Comparison of ENCODE assay signal across 19 cellular contexts in the genomic region with DNA sequence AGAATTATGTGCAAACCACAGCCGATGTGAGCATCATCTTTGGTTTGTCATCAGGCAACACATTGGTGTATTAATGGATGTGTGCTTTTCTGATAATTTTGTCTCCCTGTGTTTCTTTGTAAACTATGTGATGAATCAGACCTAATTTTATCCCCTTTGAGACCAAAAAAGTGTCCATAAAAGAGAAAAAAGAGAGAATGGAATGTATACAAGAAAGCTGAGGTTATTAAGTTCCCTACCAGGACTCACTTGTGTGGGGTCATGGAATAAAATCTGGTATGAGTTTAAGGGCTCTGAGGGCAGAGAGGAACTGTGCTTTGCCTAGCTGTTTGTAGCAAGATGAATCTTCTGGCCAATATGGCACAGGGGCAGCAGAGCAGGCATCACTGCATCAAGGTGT.
A peak's percentile ranks its signal among the peaks of the same experiment; 100 is the strongest.
DNase-seq lines count a peak whose midpoint lies in the region; ATAC-seq and TF ChIP-seq lines count a peak whose summit lies in the region.
"Had no signal": no experiment of that assay in that cellular context is flagged by ENCODE, and none has a peak within 500 bp of the region (broad histone marks: within the 10 kb centered on the region; RNA-seq: fewer than 3 reads in every experiment).

No MANE protein-coding gene starts in this region.

- no peak overlapping the region for H4K91ac ChIP-seq in mesenchymal stem cell (ENCODE audit: low read length)

- no peak overlapping the region for H3K14ac ChIP-seq in mesenchymal stem cell (ENCODE audit: low read length in 2 of 2)

- no peak overlapping the region for H3K4me3 ChIP-seq in OCI-LY3 (ENCODE audit: low read length)
- no peak overlapping the region for H3K4me3 ChIP-seq in mesenchymal stem cell (ENCODE audit: insufficient read depth in 1 of 2, low read depth in 1 of 2, low read length in 2 of 2)
- H3K4me3 ChIP-seq: A549; BLaER1 treated with 17β-estradiol and CSF1 and Interleukin-3, amounts not matched to agents 10 nM and 100 nM; GM12878 had no signal

- no peaks in the 10 kb centered on the region for H3K79me1 ChIP-seq in mesenchymal stem cell (replicated peaks; ENCODE audit: low read length, poor library complexity, severe bottlenecking)

- no peak overlapping the region for H3K23ac ChIP-seq in mesenchymal stem cell (ENCODE audit: low read length in 2 of 2)

- H3K4me1 Mint-ChIP-seq in activated naive CD8-positive, alpha-beta T cell treated with anti-CD3 and anti-CD28 coated beads, Interleukin-2, amount 50 U/mL, for 24 hours = no peaks in the 10 kb centered on the region
- H3K4me1 Mint-ChIP-seq: B cell had no signal

- no peaks in the 10 kb centered on the region for H4K20me1 ChIP-seq in OCI-LY3 (ENCODE audit: insufficient read depth, low read length)
- H4K20me1 ChIP-seq: BLaER1 treated with 17β-estradiol and CSF1 and Interleukin-3, amounts not matched to agents 10 nM and 100 nM had no signal

- H3K9ac ChIP-seq in OCI-LY3 (ENCODE audit: low read length) (no peak overlapping the region), mesenchymal stem cell (ENCODE audit: low read length) (no peak overlapping the region)
- H3K9ac ChIP-seq: BLaER1 treated with 17β-estradiol and CSF1 and Interleukin-3, amounts not matched to agents 10 nM and 100 nM had no signal

- H2AFZ ChIP-seq in OCI-LY3 (ENCODE audit: low read depth, low read length) (0 out of 2 replicates have a peak overlapping the region, but pooled peaks have one; percentile 10), mesenchymal stem cell (ENCODE audit: low read depth, low read length) (no peak overlapping the region)

- H3K18ac ChIP-seq in mesenchymal stem cell (ENCODE audit: low read depth in 1 of 2, low read length in 2 of 2) = peak overlapping the region in 1 of 2 experiments; percentile 48

- WGBS in mesenchymal stem cell = 33% methylated on average over 1 of the region's 1 CpG

- no peak for TF ChIP-seq CTCF in OCI-LY3 (IDR thresholded peaks at IDR 0.05; ENCODE audit: low read depth, low read length)

- no peak overlapping the region for H2BK5ac ChIP-seq in mesenchymal stem cell (ENCODE audit: low read depth, low read length, poor library complexity, severe bottlenecking)

- no peak overlapping the region for H3K27ac ChIP-seq in OCI-LY3 (ENCODE audit: low read length)
- H3K27ac ChIP-seq in mesenchymal stem cell (ENCODE audit: low read length, poor library complexity, severe bottlenecking) = no peak overlapping the region
- H3K27ac ChIP-seq: 22Rv1; A549; BLaER1 treated with 17β-estradiol and CSF1 and Interleukin-3, amounts not matched to agents 10 nM and 100 nM; C4-2B had no signal

- H2BK12ac ChIP-seq in mesenchymal stem cell (ENCODE audit: low read length in 2 of 2) = peak overlapping the region in 1 of 2 experiments; percentile 20

- no peak overlapping the region for H2BK120ac ChIP-seq in mesenchymal stem cell (ENCODE audit: low read depth, low read length)

- no peak overlapping the region for H2BK15ac ChIP-seq in mesenchymal stem cell (ENCODE audit: low read depth, poor library complexity, severe bottlenecking)

- no peaks in the 10 kb centered on the region for H3K79me2 ChIP-seq in OCI-LY3 (ENCODE audit: low read length)

- no peak overlapping the region for H3K4me2 ChIP-seq in OCI-LY3 (ENCODE audit: low read length)
- no peak overlapping the region for H3K4me2 ChIP-seq in mesenchymal stem cell (ENCODE audit: low read length, poor library complexity, severe bottlenecking)
- H3K4me2 ChIP-seq: A549; BLaER1 treated with 17β-estradiol and CSF1 and Interleukin-3, amounts not matched to agents 10 nM and 100 nM had no signal

- H3K4me3 Mint-ChIP-seq in activated naive CD8-positive, alpha-beta T cell treated with anti-CD3 and anti-CD28 coated beads, Interleukin-2, amount 50 U/mL, for 24 hours = no peak overlapping the region
- H3K4me3 Mint-ChIP-seq: B cell; CD4-positive, alpha-beta T cell; CD8-positive, alpha-beta T cell had no signal

- no peak overlapping the region for H2AK5ac ChIP-seq in mesenchymal stem cell (ENCODE audit: low read length, severe bottlenecking)

- H3K27me3 Mint-ChIP-seq in activated naive CD8-positive, alpha-beta T cell treated with anti-CD3 and anti-CD28 coated beads, Interleukin-2, amount 50 U/mL, for 24 hours = no peaks in the 10 kb centered on the region
- H3K27me3 Mint-ChIP-seq: B cell; CD4-positive, alpha-beta T cell had no signal

- no peak overlapping the region for H3K27ac Mint-ChIP-seq in activated naive CD8-positive, alpha-beta T cell treated with anti-CD3 and anti-CD28 coated beads, Interleukin-2, amount 50 U/mL, for 24 hours
- H3K27ac Mint-ChIP-seq: B cell; CD4-positive, alpha-beta T cell; CD8-positive, alpha-beta T cell had no signal

- peak; percentile 31 for DNase-seq in GM04503 (ENCODE audit: low read depth)
- DNase-seq in mesenchymal stem cell = peak; percentile 33
- DNase-seq in activated naive CD8-positive, alpha-beta T cell treated with anti-CD3 and anti-CD28 coated beads, Interleukin-2, amount 50 U/mL, for 24 hours = no peak
- DNase-seq: AML-193; Caco-2; Calu3; CD4-positive, alpha-beta T cell; CD8-positive, alpha-beta T cell; DMS79 treated with DMSO at 0.1 percent for 48 hours; GF-D8 had no signal

- no peaks in the 10 kb centered on the region for H3K36me3 Mint-ChIP-seq in activated naive CD8-positive, alpha-beta T cell treated with anti-CD3 and anti-CD28 coated beads, Interleukin-2, amount 50 U/mL, for 24 hours (ENCODE audit: low read depth)
- H3K36me3 Mint-ChIP-seq: CD8-positive, alpha-beta T cell had no signal

- ATAC-seq in GM21825 (IDR thresholded peaks at IDR 0.05; ENCODE audit: unreplicated experiment) (no peak), HG03571 (IDR thresholded peaks at IDR 0.05; ENCODE audit: unreplicated experiment) (no peak)
- no peak for ATAC-seq in activated naive CD8-positive, alpha-beta T cell treated with anti-CD3 and anti-CD28 coated beads, Interleukin-2, amount 50 U/mL, for 24 hours
- ATAC-seq: A549; CD8-positive, alpha-beta T cell; GM12878 had no signal

- peaks cover 4% of the 10 kb centered on the region for H3K9me3 Mint-ChIP-seq in activated naive CD8-positive, alpha-beta T cell treated with anti-CD3 and anti-CD28 coated beads, Interleukin-2, amount 50 U/mL, for 24 hours
- H3K9me3 Mint-ChIP-seq: CD8-positive, alpha-beta T cell had no signal

- no peaks in the 10 kb centered on the region for H3K9me3 ChIP-seq in OCI-LY3 (ENCODE audit: insufficient read depth, low read length)
- no peaks in the 10 kb centered on the region for H3K9me3 ChIP-seq in mesenchymal stem cell (ENCODE audit: control insufficient read depth, low read length)
- H3K9me3 ChIP-seq: A549, Caco-2 had no signal

- H4K8ac ChIP-seq in mesenchymal stem cell (ENCODE audit: low read length) = no peak overlapping the region

- peak overlapping the region in 1 of 2 experiments; percentile 81 for H3K4ac ChIP-seq in mesenchymal stem cell (ENCODE audit: low read depth in 1 of 2, low read length in 2 of 2)

- H3K4me1 ChIP-seq in OCI-LY3 (ENCODE audit: low read length) = no peaks in the 10 kb centered on the region
- H3K4me1 ChIP-seq in mesenchymal stem cell (ENCODE audit: control insufficient read depth, insufficient read depth, low read depth, low read length) = no peaks in the 10 kb centered on the region
- H3K4me1 ChIP-seq: A549; BLaER1 treated with 17β-estradiol and CSF1 and Interleukin-3, amounts not matched to agents 10 nM and 100 nM; Caco-2 had no signal

- no peaks in the 10 kb centered on the region for H3K27me3 ChIP-seq in OCI-LY3 (ENCODE audit: low read depth, low read length)
- no peaks in the 10 kb centered on the region for H3K27me3 ChIP-seq in mesenchymal stem cell (ENCODE audit: control insufficient read depth in 1 of 2, insufficient read depth in 1 of 2, low read length in 2 of 2)
- H3K27me3 ChIP-seq: BLaER1 treated with 17β-estradiol and CSF1 and Interleukin-3, amounts not matched to agents 10 nM and 100 nM had no signal

- no peaks in the 10 kb centered on the region for H3K36me3 ChIP-seq in OCI-LY3 (replicated peaks; ENCODE audit: low read depth, low read length)
- no peaks in the 10 kb centered on the region for H3K36me3 ChIP-seq in mesenchymal stem cell (ENCODE audit: control insufficient read depth in 1 of 2, insufficient read depth in 2 of 2, low read depth in 1 of 2, low read length in 2 of 2)
- H3K36me3 ChIP-seq: BLaER1 treated with 17β-estradiol and CSF1 and Interleukin-3, amounts not matched to agents 10 nM and 100 nM had no signal
